ENCODE assay signal across 17 cellular contexts in genomic region chr10:42983595-42983990, GRCh38.
DNase-seq lines count a peak whose midpoint lies in the region; ATAC-seq and TF ChIP-seq lines count a peak whose summit lies in the region.
"Had no signal": no experiment of that assay in that cellular context is flagged by ENCODE, and none has a peak within 500 bp of the region (broad histone marks: within the 10 kb centered on the region; RNA-seq: fewer than 3 reads in every experiment).

No MANE protein-coding gene starts in this region.

- no peaks in the 10 kb centered on the region for H3K9me3 Mint-ChIP-seq in activated T-helper 2 cell treated with anti-CD3 and anti-CD28 coated beads, Interferon-gamma antibody, Interleukin-2, Interleukin-4, amounts not matched to agents 10 μg/mL and 5 μg/mL and 100 μg/mL, durations not matched to agents 14 hours and 24 hours and 36 hours
- H3K9me3 Mint-ChIP-seq: CD4-positive, CD25-positive, alpha-beta regulatory T cell had no signal

- H3K36me3 Mint-ChIP-seq in activated T-helper 2 cell treated with anti-CD3 and anti-CD28 coated beads, Interferon-gamma antibody, Interleukin-2, Interleukin-4, amounts not matched to agents 10 μg/mL and 5 μg/mL and 100 μg/mL, durations not matched to agents 14 hours and 24 hours and 36 hours (ENCODE audit: low read depth): no peaks in the 10 kb centered on the region
- H3K36me3 Mint-ChIP-seq: CD4-positive, CD25-positive, alpha-beta regulatory T cell had no signal

- WGBS in right cardiac atrium: 75% methylated on average over 6 of the region's 6 CpGs

- H3K4me1 Mint-ChIP-seq in activated T-helper 2 cell treated with anti-CD3 and anti-CD28 coated beads, Interferon-gamma antibody, Interleukin-2, Interleukin-4, amounts not matched to agents 10 μg/mL and 5 μg/mL and 100 μg/mL, durations not matched to agents 14 hours and 24 hours and 36 hours (ENCODE audit: low read depth): no peaks in the 10 kb centered on the region
- H3K4me1 Mint-ChIP-seq: CD4-positive, CD25-positive, alpha-beta regulatory T cell had no signal

- H3K27ac Mint-ChIP-seq in activated T-helper 2 cell treated with anti-CD3 and anti-CD28 coated beads, Interferon-gamma antibody, Interleukin-2, Interleukin-4, amounts not matched to agents 10 μg/mL and 5 μg/mL and 100 μg/mL, durations not matched to agents 14 hours and 24 hours and 36 hours: no peak overlapping the region

- H3K4me1 ChIP-seq in right cardiac atrium (ENCODE audit: control insufficient read depth, insufficient read depth, low read length): no peaks in the 10 kb centered on the region
- H3K4me1 ChIP-seq: Caco-2 had no signal

- H3K27me3 ChIP-seq in right cardiac atrium (ENCODE audit: control insufficient read depth, insufficient read depth): no peaks in the 10 kb centered on the region

- H3K4me3 Mint-ChIP-seq in activated T-helper 2 cell treated with anti-CD3 and anti-CD28 coated beads, Interferon-gamma antibody, Interleukin-2, Interleukin-4, amounts not matched to agents 10 μg/mL and 5 μg/mL and 100 μg/mL, durations not matched to agents 14 hours and 24 hours and 36 hours (ENCODE audit: low read depth): no peak overlapping the region
- H3K4me3 Mint-ChIP-seq: CD4-positive, CD25-positive, alpha-beta regulatory T cell had no signal

- no peak overlapping the region for H3K4me3 ChIP-seq in right cardiac atrium (ENCODE audit: low read length)

- no peak for TF ChIP-seq CTCF in omental fat pad (IDR thresholded peaks at IDR 0.05)

- H3K27me3 Mint-ChIP-seq in activated T-helper 2 cell treated with anti-CD3 and anti-CD28 coated beads, Interferon-gamma antibody, Interleukin-2, Interleukin-4, amounts not matched to agents 10 μg/mL and 5 μg/mL and 100 μg/mL, durations not matched to agents 14 hours and 24 hours and 36 hours (ENCODE audit: low read depth): no peaks in the 10 kb centered on the region
- H3K27me3 Mint-ChIP-seq: CD4-positive, CD25-positive, alpha-beta regulatory T cell had no signal

- H3K27ac ChIP-seq in right cardiac atrium (ENCODE audit: low read length): no peak overlapping the region

- intact Hi-C loops in Right ventricle myocardium superior (cut with DNase I): no loop called here
- intact Hi-C loops in right cardiac atrium (cut with DNase I): no loop called here
- intact Hi-C loops in activated T-helper 2 cell treated with anti-CD3 and anti-CD28 coated beads, Interferon-gamma antibody, Interleukin-2, Interleukin-4, amounts not matched to agents 10 μg/mL and 5 μg/mL and 100 μg/mL, durations not matched to agents 14 hours and 24 hours and 36 hours (cut with micrococcal nuclease): no loop called here

- ATAC-seq in Right ventricle myocardium superior (ENCODE audit: poor library complexity) (no peak), right cardiac atrium (no peak), omental fat pad (ENCODE audit: low FRiP score) (no peak)

- H3K9me3 ChIP-seq in right cardiac atrium (ENCODE audit: control insufficient read depth, low read length): no peaks in the 10 kb centered on the region
- H3K9me3 ChIP-seq: Caco-2 had no signal

- DNase-seq in Right ventricle myocardium superior: peak; percentile 24
- no peak for DNase-seq in right cardiac atrium
- DNase-seq in activated T-helper 2 cell treated with anti-CD3 and anti-CD28 coated beads, Interferon-gamma antibody, Interleukin-2, Interleukin-4, amounts not matched to agents 10 μg/mL and 5 μg/mL and 100 μg/mL, durations not matched to agents 14 hours and 24 hours and 36 hours (ENCODE audit: low spot score): peak; percentile 3
- peak; percentile 15 for DNase-seq in omental fat pad (ENCODE audit: low spot score)
- no peak for DNase-seq in SKM-1 treated with dmso at 0.1 percent for 144 hours (lab: John Stamatoyannopoulos, UW; ENCODE audit: unreplicated experiment)
- no peak for DNase-seq in superior temporal gyrus (ENCODE audit: extremely low spot score)
- no peak for DNase-seq in NCI-H2029 treated with DMSO at 0.1 percent for 48 hours (lab: John Stamatoyannopoulos, UW)
- DNase-seq: CD4-positive, CD25-positive, alpha-beta regulatory T cell; DMS 273 treated with DMSO at 0.1 percent for 48 hours; DMS79 treated with DMSO at 0.1 percent for 48 hours; Karpas-422; NCI-H1694; NCI-H2107; NCI-H446 treated with DMSO at 0.1 percent for 48 hours; NCI-H526 treated with DMSO at 0.1 percent for 48 hours; OCI-M1 had no signal

Comparison
In these comparisons a context has a peak if more than half of its experiments do, and no peak if none do; other contexts are left out.
1. DNase-seq: peak in Right ventricle myocardium superior (single experiment), activated T-helper 2 cell treated with anti-CD3 and anti-CD28 coated beads, Interferon-gamma antibody, Interleukin-2, Interleukin-4, amounts not matched to agents 10 μg/mL and 5 μg/mL and 100 μg/mL, durations not matched to agents 14 hours and 24 hours and 36 hours (single experiment) and omental fat pad (single experiment); none in right cardiac atrium (0 of 3), SKM-1 treated with dmso at 0.1 percent for 144 hours (single experiment), superior temporal gyrus (single experiment) and NCI-H2029 treated with DMSO at 0.1 percent for 48 hours (single experiment).